In the genomic region with DNA sequence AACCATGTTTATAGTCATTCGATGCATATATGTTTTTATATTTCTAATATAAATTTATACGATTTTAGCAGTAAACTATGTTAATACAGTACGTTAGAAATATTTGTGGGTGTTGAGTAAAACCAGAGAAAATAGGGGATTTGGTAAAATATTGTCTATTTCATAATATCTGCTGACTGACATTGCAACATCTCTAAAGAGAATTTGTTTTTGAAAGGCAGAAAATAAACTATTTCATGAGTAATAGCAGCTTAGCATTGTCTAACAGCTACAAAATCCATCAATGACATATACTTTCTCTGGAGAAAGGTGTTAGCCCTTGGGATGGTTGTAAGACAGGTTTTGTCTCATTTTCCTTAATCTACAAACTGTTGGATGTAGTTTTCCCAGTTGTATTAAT, we compare ENCODE assay signal across 25 cellular contexts.
"Had no signal": no experiment of that assay in that cellular context is flagged by ENCODE, and none has a peak within 500 bp of the region (broad histone marks: within the 10 kb centered on the region; RNA-seq: fewer than 3 reads in every experiment).

No MANE protein-coding gene starts in this region.

- H3K4me3 ChIP-seq: pancreas, psoas muscle, right atrium auricular region, spleen, tibial nerve had no signal

- H3K9me3 ChIP-seq: pancreas, psoas muscle, right atrium auricular region, spleen, tibial nerve had no signal

- FAIRE-seq: astrocyte, endothelial cell of umbilical vein, pancreas, TTC549 had no signal

- ATAC-seq: pancreas, psoas muscle had no signal

- H3K27ac ChIP-seq: brain microvascular endothelial cell, pancreas, psoas muscle, right atrium auricular region, spleen, tibial nerve, VCaP had no signal

- DNase-seq: activated CD4-positive, alpha-beta T cell treated with anti-CD3 and anti-CD28 coated beads for 4 hours; activated CD4-positive, alpha-beta T cell treated with anti-CD3 and anti-CD28 coated beads, Interleukin-2, amount 50 U/mL, for 4 hours; activated effector memory CD4-positive, alpha-beta T cell treated with Interleukin-2 at 50 U/mL for 16 hours; activated naive CD4-positive, alpha-beta T cell treated with Interleukin-2 at 50 U/mL for 16 hours; activated naive CD8-positive, alpha-beta T cell treated with anti-CD3 and anti-CD28 coated beads for 36 hours; amniotic stem cell; brain microvascular endothelial cell; caudate nucleus; foreskin fibroblast; head of caudate nucleus; hippocampal formation; naive B cell; nephron progenitor cell; pancreas; psoas muscle; spleen; stimulated activated CD4-positive, alpha-beta T cell treated with anti-CD3 and anti-CD28 coated beads, Interleukin-2, amount 100 ng/mL, for 48 hours; stimulated activated naive CD4-positive, alpha-beta T cell treated with Interleukin-2 at 50 U/mL for 16 hours; T-helper 9 cell had no signal

- H3K4me1 ChIP-seq: pancreas, psoas muscle, spleen, tibial nerve had no signal
